12 cellular contexts compared by ENCODE assay signal in genomic region chr1:183898001-183898396, GRCh38.
DNase-seq lines count a peak whose midpoint lies in the region; ATAC-seq and TF ChIP-seq lines count a peak whose summit lies in the region.
"Had no signal": no experiment of that assay in that cellular context is flagged by ENCODE, and none has a peak within 500 bp of the region (broad histone marks: within the 10 kb centered on the region; RNA-seq: fewer than 3 reads in every experiment).

No MANE protein-coding gene starts in this region.

- no peak for DNase-seq in nephron progenitor cell
- DNase-seq in foreskin melanocyte = no peak
- no peak for DNase-seq in HPDE6-E6E7 (ENCODE audit: extremely low spot score)
- DNase-seq in T1000 (lab: John Stamatoyannopoulos, UW) = no peak
- DNase-seq: NCI-H2081 treated with DMSO at 0.1 percent for 48 hours, RPMI8226 had no signal

- peaks cover 14% of the 10 kb centered on the region for H3K4me1 Mint-ChIP-seq in nephron progenitor cell

- peak overlapping the region; percentile 94 for H3K27ac Mint-ChIP-seq in nephron progenitor cell
- H3K27ac Mint-ChIP-seq: IgD-negative memory B cell had no signal

- H3K27me3 Mint-ChIP-seq in nephron progenitor cell (ENCODE audit: low read depth, poor library complexity) = no peaks in the 10 kb centered on the region
- H3K27me3 Mint-ChIP-seq: IgD-negative memory B cell had no signal

- ATAC-seq in GM18868 (IDR thresholded peaks at IDR 0.05; ENCODE audit: unreplicated experiment) = peak; percentile 20
- peak; percentile 34 for ATAC-seq in HG02571 (IDR thresholded peaks at IDR 0.05; ENCODE audit: unreplicated experiment)
- peak; percentile 13 for ATAC-seq in HG03378 (IDR thresholded peaks at IDR 0.05; ENCODE audit: unreplicated experiment)
- no peak for ATAC-seq in GM18861 (IDR thresholded peaks at IDR 0.05; ENCODE audit: unreplicated experiment)

- H3K36me3 Mint-ChIP-seq in nephron progenitor cell (ENCODE audit: low read depth) = peaks cover 63% of the 10 kb centered on the region

- no peak overlapping the region for H3K4me3 Mint-ChIP-seq in nephron progenitor cell
- H3K4me3 Mint-ChIP-seq: CD14-positive monocyte had no signal

- no peaks in the 10 kb centered on the region for H3K9me3 Mint-ChIP-seq in nephron progenitor cell
- H3K9me3 Mint-ChIP-seq: CD14-positive monocyte had no signal

- no peak for TF ChIP-seq CTCF in nephron progenitor cell (IDR thresholded peaks at IDR 0.05)
